8 cellular contexts compared by ENCODE assay signal in genomic region chr1:94962745-94963265, GRCh38. TPM values are rescaled to one million over a fixed set of nuclear protein-coding genes. Genes with fewer than 3 reads are reported as not detected.
DNase-seq lines count a peak whose midpoint lies in the region; ATAC-seq, FAIRE-seq and TF ChIP-seq lines count a peak whose summit lies in the region.

No MANE protein-coding gene starts in this region.

- H3K4me3 ChIP-seq in coronary artery (peak overlapping the region; percentile 68), muscle layer of duodenum (ENCODE audit: low read depth in 1 of 2, low read length in 2 of 2) (peak overlapping the region; percentile 31 to 47)

- peak; percentile 92 for FAIRE-seq in GM19239 (lab: Jason Lieb, UNC)

- H3K9me3 ChIP-seq in muscle layer of duodenum (ENCODE audit: control insufficient read depth in 1 of 2, low read length in 2 of 2): no peaks in the 10 kb centered on the region

- no peak for TF ChIP-seq CTCF in coronary artery (IDR thresholded peaks at IDR 0.05)

- H3K27ac ChIP-seq in coronary artery (peak overlapping the region; percentile 46 to 73), muscle layer of duodenum (ENCODE audit: low read length) (peak overlapping the region; percentile 65)

- no peaks in the 10 kb centered on the region for H3K27me3 ChIP-seq in muscle layer of duodenum (ENCODE audit: low read depth, low read length)

- peak; percentile 96 for ATAC-seq in HG03196 (IDR thresholded peaks at IDR 0.05; ENCODE audit: unreplicated experiment)

- H3K4me1 ChIP-seq in muscle layer of duodenum (ENCODE audit: control insufficient read depth in 1 of 2, insufficient read depth in 2 of 2, low read length in 2 of 2): peaks cover 3 to 4% of the 10 kb centered on the region in 2 donors

- no peaks in the 10 kb centered on the region for H3K36me3 ChIP-seq in muscle layer of duodenum (ENCODE audit: control insufficient read depth in 1 of 2, insufficient read depth in 2 of 2, low read length in 2 of 2)

- peak; percentile 37 for DNase-seq in CD1c-positive myeloid dendritic cell (ENCODE audit: extremely low spot score)
- DNase-seq in GM19239 (ENCODE audit: insufficient read length, low spot score): peak; percentile 38
- DNase-seq in SKM-1 treated with dmso at 0.1 percent for 144 hours (lab: John Stamatoyannopoulos, UW; ENCODE audit: unreplicated experiment): peak; percentile 56
- no peak for DNase-seq in coronary artery (ENCODE audit: low spot score)
- peak; percentile 51 for DNase-seq in ureter (ENCODE audit: low spot score)
- no peak for DNase-seq in D341Med (ENCODE audit: low spot score)

RNA-seq across cellular contexts. Expression of gene CNN3, which starts 35.9 kb away (rescaled TPM):
- total RNA-seq in ureter: 208 TPM

Comparison
In these comparisons a context has a peak if more than half of its experiments do, and no peak if none do; other contexts are left out.
1. DNase-seq: peak in CD1c-positive myeloid dendritic cell (single experiment), GM19239 (single experiment), SKM-1 treated with dmso at 0.1 percent for 144 hours (single experiment) and ureter (single experiment); none in coronary artery (single experiment) and D341Med (single experiment).